ENCODE assay signal across 7 cellular contexts in genomic region chr15:67075555-67076135, GRCh38. TPM values are rescaled to one million over a fixed set of nuclear protein-coding genes. Genes with fewer than 3 reads are reported as not detected.
DNase-seq lines count a peak whose midpoint lies in the region; ATAC-seq and TF ChIP-seq lines count a peak whose summit lies in the region.
"Not testable (repeated sequence)": the region's sequence is repeated elsewhere in the genome, so short reads cannot be mapped to it uniquely, and the experiment has no call there.

No MANE protein-coding gene starts in this region.

- intact Hi-C loops in Panc1 (cut with micrococcal nuclease; ENCODE audit: unreplicated experiment), result loop anchor here (10.0 kb wide), 1 partner anchor 49 kb away; no protein-coding TSS in a partner anchor
- intact Hi-C loops in esophagus squamous epithelium (cut with DNase I), result not testable (repeated sequence)
- intact Hi-C loops in naive thymus-derived CD4-positive, alpha-beta T cell (cut with micrococcal nuclease), result loop anchor here in 1 of 2 donors (2.0 kb wide), 1 partner anchor 45 kb away; no protein-coding TSS in a partner anchor

- peaks cover 85% of the 10 kb centered on the region for H3K36me3 Mint-ChIP-seq in activated CD4-positive, alpha-beta memory T cell treated with anti-CD3 and anti-CD28 coated beads, Interleukin-2, amount 10 ng/mL, durations not matched to agents 7 days and 5 days (ENCODE audit: low read depth)
- peaks cover 19% of the 10 kb centered on the region for H3K36me3 Mint-ChIP-seq in activated naive CD8-positive, alpha-beta T cell treated with anti-CD3 and anti-CD28 coated beads, Interleukin-2, amount 50 U/mL, for 24 hours (ENCODE audit: low read depth)
- H3K36me3 Mint-ChIP-seq in naive thymus-derived CD4-positive, alpha-beta T cell, result peaks cover 3 to 65% (median 14%) of the 10 kb centered on the region in 5 donors
- peaks cover 17% of the 10 kb centered on the region for H3K36me3 Mint-ChIP-seq in stimulated activated effector memory CD8-positive, alpha-beta T cell treated with anti-CD3 and anti-CD28 coated beads, Interleukin-12 subunit alpha, Interleukin-12 subunit beta, amount 100 ng/mL, for 72 hours

- H3K79me2 ChIP-seq in GM23248 (ENCODE audit: insufficient read depth), result peaks cover 95% of the 10 kb centered on the region

- peak overlapping the region; percentile 16; the same call in 1 of the 2 replicates for H3K4me3 ChIP-seq in GM23248
- H3K4me3 ChIP-seq in Panc1 (ENCODE audit: low read depth in 2 of 2, low read length in 2 of 2); esophagus squamous epithelium; naive thymus-derived CD4-positive, alpha-beta T cell (ENCODE audit: low read length): not testable (repeated sequence)

- ATAC-seq in Panc1; activated naive CD8-positive, alpha-beta T cell treated with anti-CD3 and anti-CD28 coated beads, Interleukin-2, amount 50 U/mL, for 24 hours; naive thymus-derived CD4-positive, alpha-beta T cell; stimulated activated effector memory CD8-positive, alpha-beta T cell treated with anti-CD3 and anti-CD28 coated beads, Interleukin-12 subunit alpha, Interleukin-12 subunit beta, amount 100 ng/mL, for 72 hours: not testable (repeated sequence)

- H3K4me1 ChIP-seq in GM23248 (ENCODE audit: insufficient read depth), result peaks cover 53% of the 10 kb centered on the region
- peaks cover 96% of the 10 kb centered on the region for H3K4me1 ChIP-seq in Panc1 (ENCODE audit: control insufficient read depth, insufficient read depth, low read length)
- peaks cover 19 to 100% (median 73%) of the 10 kb centered on the region in 3 donors for H3K4me1 ChIP-seq in esophagus squamous epithelium
- peaks cover 50 to 80% of the 10 kb centered on the region in 2 donors for H3K4me1 ChIP-seq in naive thymus-derived CD4-positive, alpha-beta T cell (ENCODE audit: control insufficient read depth in 2 of 2, insufficient read depth in 2 of 2, low read length in 2 of 2)

- peak overlapping the region; percentile 43 for H3K4me3 Mint-ChIP-seq in activated CD4-positive, alpha-beta memory T cell treated with anti-CD3 and anti-CD28 coated beads, Interleukin-2, amount 10 ng/mL, durations not matched to agents 7 days and 5 days
- H3K4me3 Mint-ChIP-seq in activated naive CD8-positive, alpha-beta T cell treated with anti-CD3 and anti-CD28 coated beads, Interleukin-2, amount 50 U/mL, for 24 hours, result not testable (repeated sequence)
- H3K4me3 Mint-ChIP-seq in naive thymus-derived CD4-positive, alpha-beta T cell, result peak overlapping the region in 8 of 10 donors; percentile 43 to 79 (median 50)
- peak overlapping the region; percentile 44 for H3K4me3 Mint-ChIP-seq in stimulated activated effector memory CD8-positive, alpha-beta T cell treated with anti-CD3 and anti-CD28 coated beads, Interleukin-12 subunit alpha, Interleukin-12 subunit beta, amount 100 ng/mL, for 72 hours

- CTCF ChIA-PET in Panc1 (lab: Charles Lee), result interaction anchor here (0.7 kb wide), 1 partner anchor 125 kb away, joined by 4 read pairs; no protein-coding TSS in a partner anchor
- CTCF ChIA-PET in activated CD4-positive, alpha-beta memory T cell treated with anti-CD3 and anti-CD28 coated beads, Interleukin-2, amount 10 ng/mL, durations not matched to agents 7 days and 5 days (lab: Charles Lee), result interaction anchor here (2.9 kb wide), 1 partner anchor 9 kb away, joined by 8 read pairs; the partner anchor contains the start of gene SMAD3
- CTCF ChIA-PET in naive thymus-derived CD4-positive, alpha-beta T cell (lab: Charles Lee), result interaction anchor here (1.0 kb wide), 1 partner anchor 57 kb away, joined by 3 read pairs; no protein-coding TSS in a partner anchor

- not testable (repeated sequence) for H3K9me3 Mint-ChIP-seq in activated CD4-positive, alpha-beta memory T cell treated with anti-CD3 and anti-CD28 coated beads, Interleukin-2, amount 10 ng/mL, durations not matched to agents 7 days and 5 days; activated naive CD8-positive, alpha-beta T cell treated with anti-CD3 and anti-CD28 coated beads, Interleukin-2, amount 50 U/mL, for 24 hours; naive thymus-derived CD4-positive, alpha-beta T cell; stimulated activated effector memory CD8-positive, alpha-beta T cell treated with anti-CD3 and anti-CD28 coated beads, Interleukin-12 subunit alpha, Interleukin-12 subunit beta, amount 100 ng/mL, for 72 hours

- not testable (repeated sequence) for BruUV-seq in Panc1 (replicated peaks; lab: Mats Ljungman, UMichigan)

- H3K27me3 Mint-ChIP-seq in activated CD4-positive, alpha-beta memory T cell treated with anti-CD3 and anti-CD28 coated beads, Interleukin-2, amount 10 ng/mL, durations not matched to agents 7 days and 5 days; activated naive CD8-positive, alpha-beta T cell treated with anti-CD3 and anti-CD28 coated beads, Interleukin-2, amount 50 U/mL, for 24 hours; naive thymus-derived CD4-positive, alpha-beta T cell: not testable (repeated sequence)

- H3K9ac ChIP-seq in GM23248, result peak overlapping the region; percentile 49

- H3K27ac ChIP-seq in GM23248, result peak overlapping the region; percentile 79
- H3K27ac ChIP-seq in Panc1 (ENCODE audit: low read length), result peak overlapping the region; percentile 100
- H3K27ac ChIP-seq in esophagus squamous epithelium, result peak overlapping the region; percentile 44 to 76 (median 66)
- not testable (repeated sequence) for H3K27ac ChIP-seq in naive thymus-derived CD4-positive, alpha-beta T cell (ENCODE audit: low read depth, low read length)

- DNase-seq in GM23248; Panc1 (ENCODE audit: low read depth, low spot score); activated CD4-positive, alpha-beta memory T cell treated with anti-CD3 and anti-CD28 coated beads, Interleukin-2, amount 10 ng/mL, durations not matched to agents 7 days and 5 days; activated naive CD8-positive, alpha-beta T cell treated with anti-CD3 and anti-CD28 coated beads, Interleukin-2, amount 50 U/mL, for 24 hours; esophagus squamous epithelium (lab: John Stamatoyannopoulos, UW); naive thymus-derived CD4-positive, alpha-beta T cell; stimulated activated effector memory CD8-positive, alpha-beta T cell treated with anti-CD3 and anti-CD28 coated beads, Interleukin-12 subunit alpha, Interleukin-12 subunit beta, amount 100 ng/mL, for 72 hours (ENCODE audit: low spot score in 2 of 2): not testable (repeated sequence)

- H3K36me3 ChIP-seq in GM23248 (ENCODE audit: low read depth); naive thymus-derived CD4-positive, alpha-beta T cell (ENCODE audit: control insufficient read depth in 2 of 3, insufficient read depth in 3 of 3, low read length in 3 of 3): not testable (repeated sequence)
- H3K36me3 ChIP-seq in Panc1 (ENCODE audit: control insufficient read depth, insufficient read depth, low read length) (peaks cover 25% of the 10 kb centered on the region; the same call in 1 of the 2 replicates), esophagus squamous epithelium (peaks cover 0 to 21% (median 0%) of the 10 kb centered on the region in 3 donors)

- peak overlapping the region; percentile 41 for H3K4me2 ChIP-seq in GM23248 (ENCODE audit: unreplicated experiment)

- H3K27ac Mint-ChIP-seq in activated CD4-positive, alpha-beta memory T cell treated with anti-CD3 and anti-CD28 coated beads, Interleukin-2, amount 10 ng/mL, durations not matched to agents 7 days and 5 days, result peak overlapping the region; percentile 91
- H3K27ac Mint-ChIP-seq in activated naive CD8-positive, alpha-beta T cell treated with anti-CD3 and anti-CD28 coated beads, Interleukin-2, amount 50 U/mL, for 24 hours, result peak overlapping the region; percentile 81
- H3K27ac Mint-ChIP-seq in naive thymus-derived CD4-positive, alpha-beta T cell, result peak overlapping the region; percentile 38 to 91 (median 79)
- peak overlapping the region; percentile 61 for H3K27ac Mint-ChIP-seq in stimulated activated effector memory CD8-positive, alpha-beta T cell treated with anti-CD3 and anti-CD28 coated beads, Interleukin-12 subunit alpha, Interleukin-12 subunit beta, amount 100 ng/mL, for 72 hours

- H3K27me3 ChIP-seq in GM23248 (replicated peaks; ENCODE audit: insufficient read depth); Panc1 (ENCODE audit: control insufficient read depth, insufficient read depth, low read length); esophagus squamous epithelium; naive thymus-derived CD4-positive, alpha-beta T cell (ENCODE audit: control insufficient read depth in 2 of 2, insufficient read depth in 2 of 2, low read length in 2 of 2): not testable (repeated sequence)

- not testable (repeated sequence) for H4K20me1 ChIP-seq in GM23248 (ENCODE audit: insufficient read depth)

- 95 to 97% methylated on average over 14 of the region's 14 CpGs for WGBS in GM23248 (ENCODE audit: low coverage in 1 of 2, low lambda C conversion rate in 2 of 2, missing lambda C conversion rate in 2 of 2), 2 experiments
- WGBS in esophagus squamous epithelium, 2 donors, result 80 to 94% methylated on average over 12 to 14 of the region's 14 CpGs

- H2AFZ ChIP-seq in GM23248, result not testable (repeated sequence)

- POLR2A ChIA-PET in Panc1 (lab: Charles Lee), result interaction anchor here (0.9 kb wide), 1 partner anchor 23 kb away, joined by 7 read pairs; no protein-coding TSS in a partner anchor
- POLR2A ChIA-PET in activated CD4-positive, alpha-beta memory T cell treated with anti-CD3 and anti-CD28 coated beads, Interleukin-2, amount 10 ng/mL, durations not matched to agents 7 days and 5 days (lab: Charles Lee), result interaction anchor here (0.6 to 16.8 kb wide), 3 partner anchors 8 to 23 kb away, joined by 3 to 489 read pairs (median 374); partner anchors contain the start of gene SMAD3
- POLR2A ChIA-PET in naive thymus-derived CD4-positive, alpha-beta T cell (lab: Charles Lee), result interaction anchor here (1.7 kb wide), 1 partner anchor 21 kb away, joined by 3 read pairs; no protein-coding TSS in a partner anchor

- in situ Hi-C loops in GM23248 (cut with MboI); Panc1 (cut with HindIII; ENCODE audit: low pct_unique_long_range_greater_than_20kb, low sequenced_read_pairs): not testable (repeated sequence)

- H3F3A ChIP-seq in GM23248 (ENCODE audit: insufficient read depth), result peaks cover 50% of the 10 kb centered on the region

- H3K9me2 ChIP-seq in GM23248 (ENCODE audit: insufficient read depth), result not testable (repeated sequence)

- not testable (repeated sequence) for TF ChIP-seq POLR2A in esophagus squamous epithelium (IDR thresholded peaks at IDR 0.05)

- not testable (repeated sequence) for H3K9me3 ChIP-seq in GM23248 (ENCODE audit: low read depth); Panc1 (ENCODE audit: control insufficient read depth, insufficient read depth, low read depth, low read length); esophagus squamous epithelium; naive thymus-derived CD4-positive, alpha-beta T cell (ENCODE audit: control insufficient read depth in 2 of 3, low read length in 3 of 3)

- peaks cover 93% of the 10 kb centered on the region for H3K4me1 Mint-ChIP-seq in activated CD4-positive, alpha-beta memory T cell treated with anti-CD3 and anti-CD28 coated beads, Interleukin-2, amount 10 ng/mL, durations not matched to agents 7 days and 5 days
- peaks cover 82% of the 10 kb centered on the region for H3K4me1 Mint-ChIP-seq in activated naive CD8-positive, alpha-beta T cell treated with anti-CD3 and anti-CD28 coated beads, Interleukin-2, amount 50 U/mL, for 24 hours
- peaks cover 42 to 90% (median 79%) of the 10 kb centered on the region in 7 donors for H3K4me1 Mint-ChIP-seq in naive thymus-derived CD4-positive, alpha-beta T cell
- peaks cover 80% of the 10 kb centered on the region for H3K4me1 Mint-ChIP-seq in stimulated activated effector memory CD8-positive, alpha-beta T cell treated with anti-CD3 and anti-CD28 coated beads, Interleukin-12 subunit alpha, Interleukin-12 subunit beta, amount 100 ng/mL, for 72 hours

- TF ChIP-seq CTCF in Panc1 (IDR thresholded peaks at IDR 0.05); esophagus squamous epithelium (IDR thresholded peaks at IDR 0.05): not testable (repeated sequence)

RNA-seq across cellular contexts. Expression of gene SMAD3, which starts 10.2 kb away (rescaled TPM):
- total RNA-seq in GM23248 (2014; rRNA removed; shearing (Covaris generic)), result 34.0 and 50.1 TPM in 2 replicates
- polyA plus RNA-seq in GM23248 (2016; fragmentation: Nextera tagmentation; extraction: Ambion mirVana), result 30.8 and 30.9 TPM in 2 replicates
- total RNA-seq in Panc1 (2021; ENCODE audit: unreplicated experiment) (394 TPM), esophagus squamous epithelium (100 to 1,000 TPM in 2 of 4 donors, 10 to 100 TPM in 2; 70.8 to 134 (median 105) TPM)
- 255 TPM for polyA plus RNA-seq in Panc1 (2012; ENCODE audit: insufficient read length)
- 100 to 1,000 TPM; 145 to 148 TPM for total RNA-seq in activated CD4-positive, alpha-beta memory T cell treated with anti-CD3 and anti-CD28 coated beads, Interleukin-2, amount 10 ng/mL, durations not matched to agents 7 days and 5 days
- total RNA-seq in naive thymus-derived CD4-positive, alpha-beta T cell, result 100 to 1,000 TPM in 3 of 5 experiments, 10 to 100 TPM in 2; 27.4 to 142 (median 113) TPM
- 10 to 100 TPM in 1 of 2 donors, 1 to 10 TPM in 1; 4.0 to 11.5 TPM for polyA plus RNA-seq in naive thymus-derived CD4-positive, alpha-beta T cell
